Comparison of ENCODE assay signal across 8 cellular contexts in genomic region chr18:12376034-12376717, GRCh38. TPM values are rescaled to one million over a fixed set of nuclear protein-coding genes. Genes with fewer than 3 reads are reported as not detected.
A peak's percentile ranks its signal among the peaks of the same experiment; 100 is the strongest.
DNase-seq lines count a peak whose midpoint lies in the region; ATAC-seq and TF ChIP-seq lines count a peak whose summit lies in the region.

No MANE protein-coding gene starts in this region.

- intact Hi-C loops in activated T-helper 2 cell treated with anti-CD3 and anti-CD28 coated beads, Interferon-gamma antibody, Interleukin-2, Interleukin-4, amounts not matched to agents 10 μg/mL and 5 μg/mL and 100 μg/mL, durations not matched to agents 14 hours and 24 hours and 36 hours (cut with micrococcal nuclease) = loop anchor here (2.0 to 5.0 kb wide), 2 partner anchors 394 to 507 kb away; partner anchors contain the start of gene IMPA2
- intact Hi-C loops in heart left ventricle (cut with DNase I) = loop anchor here in 8 of 10 donors (2.0 to 10.0 kb wide), 9 partner anchors 49 to 571 kb away; partner anchors contain the start of genes SEH1L (in 2 of the 8), SPIRE1 (in 2 of the 8), PTPN2 (in 1 of the 8) and TUBB6 (in 1 of the 8)
- intact Hi-C loops in sciatic nerve (cut with DNase I) = no loop called here

- H3K27ac ChIP-seq in heart left ventricle = peak overlapping the region; percentile 93 to 100 (median 99)

- peak overlapping the region; percentile 77 for H3K4me3 ChIP-seq in GM12865 (ENCODE audit: low read depth, low read length)
- H3K4me3 ChIP-seq in heart left ventricle = peak overlapping the region; percentile 58 to 95 (median 84)
- H3K4me3 ChIP-seq in retinal pigment epithelial cell (ENCODE audit: low read length) = peak overlapping the region; percentile 65

- TF ChIP-seq CTCF in GM12865 (IDR thresholded peaks at IDR 0.05; ENCODE audit: insufficient read depth, low read depth, low read length, missing control alignments) (no peak), heart left ventricle (IDR thresholded peaks at IDR 0.05) (no peak), retinal pigment epithelial cell (conservative IDR thresholded peaks at IDR 0.05; ENCODE audit: low read depth, low read length) (no peak)

- no peaks in the 10 kb centered on the region for H3K36me3 ChIP-seq in heart left ventricle

- peaks cover 22% of the 10 kb centered on the region for H3K36me3 Mint-ChIP-seq in activated T-helper 2 cell treated with anti-CD3 and anti-CD28 coated beads, Interferon-gamma antibody, Interleukin-2, Interleukin-4, amounts not matched to agents 10 μg/mL and 5 μg/mL and 100 μg/mL, durations not matched to agents 14 hours and 24 hours and 36 hours (ENCODE audit: low read depth)

- no peaks in the 10 kb centered on the region for H3K9me3 ChIP-seq in heart left ventricle

- peaks cover 9% of the 10 kb centered on the region for H3K27me3 Mint-ChIP-seq in activated T-helper 2 cell treated with anti-CD3 and anti-CD28 coated beads, Interferon-gamma antibody, Interleukin-2, Interleukin-4, amounts not matched to agents 10 μg/mL and 5 μg/mL and 100 μg/mL, durations not matched to agents 14 hours and 24 hours and 36 hours (ENCODE audit: low read depth)

- no peaks in the 10 kb centered on the region for H3K27me3 ChIP-seq in heart left ventricle

- ATAC-seq in heart left ventricle = peak; percentile 6 to 26 (median 14)
- no peak for ATAC-seq in sciatic nerve
- no peak for ATAC-seq in GM21723 (IDR thresholded peaks at IDR 0.05; ENCODE audit: unreplicated experiment)

- 10 to 14% (median 12%) methylated on average over 38 of the region's 38 CpGs for WGBS in heart left ventricle, 4 donors

- H3K4me1 ChIP-seq in heart left ventricle = peaks cover 0 to 56% (median 43%) of the 10 kb centered on the region in 12 donors

- H3K4me3 Mint-ChIP-seq in activated T-helper 2 cell treated with anti-CD3 and anti-CD28 coated beads, Interferon-gamma antibody, Interleukin-2, Interleukin-4, amounts not matched to agents 10 μg/mL and 5 μg/mL and 100 μg/mL, durations not matched to agents 14 hours and 24 hours and 36 hours (ENCODE audit: low read depth) = peak overlapping the region; percentile 89

- no peak for TF ChIP-seq POLR2A in heart left ventricle (IDR thresholded peaks at IDR 0.05)

- peak overlapping the region; percentile 90 for H3K27ac Mint-ChIP-seq in activated T-helper 2 cell treated with anti-CD3 and anti-CD28 coated beads, Interferon-gamma antibody, Interleukin-2, Interleukin-4, amounts not matched to agents 10 μg/mL and 5 μg/mL and 100 μg/mL, durations not matched to agents 14 hours and 24 hours and 36 hours

- H3K4me1 Mint-ChIP-seq in activated T-helper 2 cell treated with anti-CD3 and anti-CD28 coated beads, Interferon-gamma antibody, Interleukin-2, Interleukin-4, amounts not matched to agents 10 μg/mL and 5 μg/mL and 100 μg/mL, durations not matched to agents 14 hours and 24 hours and 36 hours (ENCODE audit: low read depth) = peaks cover 43% of the 10 kb centered on the region

- no peaks in the 10 kb centered on the region for H3K9me3 Mint-ChIP-seq in activated T-helper 2 cell treated with anti-CD3 and anti-CD28 coated beads, Interferon-gamma antibody, Interleukin-2, Interleukin-4, amounts not matched to agents 10 μg/mL and 5 μg/mL and 100 μg/mL, durations not matched to agents 14 hours and 24 hours and 36 hours

- DNase-seq in GM12865 (ENCODE audit: low read depth) (peak; percentile 54), LoVo (ENCODE audit: low spot score) (peak; percentile 20), heart left ventricle (peak; percentile 42 to 72 (median 62)), retinal pigment epithelial cell (ENCODE audit: low read depth) (no peak), sciatic nerve (ENCODE audit: low spot score) (no peak), GDM1 (lab: John Stamatoyannopoulos, UW) (no peak)
- DNase-seq in activated T-helper 2 cell treated with anti-CD3 and anti-CD28 coated beads, Interferon-gamma antibody, Interleukin-2, Interleukin-4, amounts not matched to agents 10 μg/mL and 5 μg/mL and 100 μg/mL, durations not matched to agents 14 hours and 24 hours and 36 hours (ENCODE audit: low spot score) = peak; percentile 18

RNA-seq across cellular contexts. Expression of gene AFG3L2, which starts 0.9 kb away (rescaled TPM):
- total RNA-seq in activated T-helper 2 cell treated with anti-CD3 and anti-CD28 coated beads, Interferon-gamma antibody, Interleukin-2, Interleukin-4, amounts not matched to agents 10 μg/mL and 5 μg/mL and 100 μg/mL, durations not matched to agents 14 hours and 24 hours and 36 hours = 61.8 and 65.1 TPM in 2 replicates
- 100 to 1,000 TPM; 107 to 174 (median 142) TPM for total RNA-seq in heart left ventricle
- polyA plus RNA-seq in heart left ventricle = 10 to 100 TPM; 59.9 to 89.4 TPM
- 38.8 TPM for total RNA-seq in sciatic nerve

RNA-seq across cellular contexts. Expression of gene PRELID3A, which starts 31.6 kb away (rescaled TPM):
- total RNA-seq in activated T-helper 2 cell treated with anti-CD3 and anti-CD28 coated beads, Interferon-gamma antibody, Interleukin-2, Interleukin-4, amounts not matched to agents 10 μg/mL and 5 μg/mL and 100 μg/mL, durations not matched to agents 14 hours and 24 hours and 36 hours = 6.7 and 8.7 TPM in 2 replicates
- total RNA-seq in heart left ventricle = 1 to 10 TPM in 4 of 9 donors, under 1 TPM in 5; 0.31 to 2.4 (median 0.87) TPM
- 1 to 10 TPM; 1.3 to 2.0 TPM for polyA plus RNA-seq in heart left ventricle
- 17.8 TPM for total RNA-seq in sciatic nerve

Comparison
In these comparisons a context has a peak if more than half of its experiments do, and no peak if none do; other contexts are left out.
1. DNase-seq: peak in GM12865 (single experiment), LoVo (single experiment), activated T-helper 2 cell treated with anti-CD3 and anti-CD28 coated beads, Interferon-gamma antibody, Interleukin-2, Interleukin-4, amounts not matched to agents 10 μg/mL and 5 μg/mL and 100 μg/mL, durations not matched to agents 14 hours and 24 hours and 36 hours (single experiment) and heart left ventricle (5 of 5); none in retinal pigment epithelial cell (single experiment), sciatic nerve (single experiment) and GDM1 (single experiment).
2. ATAC-seq: peak in heart left ventricle (4 of 4); none in sciatic nerve (single experiment) and GM21723 (single experiment).
3. Peak in every context shown above with its lines, with median percentiles within 50 percentile points of each other: H3K4me3 ChIP-seq.